8 cellular contexts compared by ENCODE assay signal in the genomic region with DNA sequence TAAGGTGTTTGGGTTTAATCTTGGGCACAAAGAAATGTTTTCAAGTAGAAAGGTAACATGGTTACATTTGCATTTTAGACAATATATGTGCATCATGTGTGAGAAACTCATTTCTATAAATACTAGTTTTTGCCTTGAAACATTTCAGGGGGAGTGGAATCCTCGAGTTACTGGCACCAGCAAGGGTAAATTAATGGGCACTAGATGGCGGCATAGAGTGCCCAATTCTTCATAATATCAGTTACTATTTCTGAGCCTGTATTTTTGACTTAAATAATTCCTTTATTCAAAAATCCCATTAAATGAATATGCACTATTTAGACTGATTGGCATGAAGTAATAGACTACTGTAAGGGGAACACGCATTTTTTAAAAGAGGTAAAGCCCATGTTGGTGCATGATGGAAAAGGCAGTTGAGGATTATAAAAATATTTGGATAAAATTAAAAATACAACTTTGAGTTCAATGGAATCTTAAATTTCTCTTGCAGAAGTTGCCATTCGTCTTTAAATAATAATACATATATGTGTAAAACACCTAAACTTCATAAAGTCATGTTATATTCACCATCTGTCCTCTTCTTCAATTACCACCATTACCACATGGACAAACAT.
DNase-seq lines count a peak whose midpoint lies in the region; ATAC-seq, FAIRE-seq and TF ChIP-seq lines count a peak whose summit lies in the region.

No MANE protein-coding gene starts in this region.

- H2BK12ac ChIP-seq in H1 (ENCODE audit: low read depth, low read length) = no peak overlapping the region

- no peak overlapping the region for H3K23ac ChIP-seq in H1 (ENCODE audit: insufficient read length)

- no peaks in the 10 kb centered on the region for H3K79me1 ChIP-seq in H1 (ENCODE audit: low read depth, low read length)

- H4K20me1 ChIP-seq in H1 (replicated peaks in 1 of 2; ENCODE audit: control insufficient read depth in 1 of 2, insufficient read depth in 2 of 2, low read length in 2 of 2) = no peaks in the 10 kb centered on the region

- H3K27ac ChIP-seq in H1 (ENCODE audit: low read depth, low read length) = no peak overlapping the region
- H3K27ac ChIP-seq in naive thymus-derived CD4-positive, alpha-beta T cell (ENCODE audit: low read depth, low read length) = no peak overlapping the region

- no peak overlapping the region for H3K4me2 ChIP-seq in H1 (ENCODE audit: insufficient read depth in 1 of 2, low read depth in 2 of 2, low read length in 2 of 2)

- CTCF ChIA-PET in H1 (lab: Charles Lee; ENCODE audit: partially characterized antibody) = interaction anchor here (0.6 to 2.0 kb wide), 8 partner anchors 12 to 210 kb away, joined by 3 to 5 read pairs (median 3); no protein-coding TSS in a partner anchor
- CTCF ChIA-PET in naive thymus-derived CD4-positive, alpha-beta T cell (lab: Charles Lee) = interaction anchor here (0.6 to 1.1 kb wide), 2 partner anchors 126 to 128 kb away, joined by 3 read pairs; no protein-coding TSS in a partner anchor

- FAIRE-seq in G401.6 (lab: Jason Lieb, UNC) (peak; percentile 86), H1 (lab: Jason Lieb, UNC) (no peak)

- POLR2A ChIA-PET in H1 (lab: Charles Lee; ENCODE audit: partially characterized antibody) = no interaction called here
- POLR2A ChIA-PET in naive thymus-derived CD4-positive, alpha-beta T cell (lab: Charles Lee) = no interaction called here

- H2BK15ac ChIP-seq in H1 (ENCODE audit: low read length) = no peak overlapping the region

- intact Hi-C loops in naive thymus-derived CD4-positive, alpha-beta T cell (cut with micrococcal nuclease) = loop anchor here (1.0 to 5.0 kb wide), 9 partner anchors 52 to 775 kb away; no protein-coding TSS in a partner anchor

- peaks cover 0 to 35% (median 16%) of the 10 kb centered on the region in 7 donors for H3K4me1 Mint-ChIP-seq in naive thymus-derived CD4-positive, alpha-beta T cell

- peak; percentile 54 for DNase-seq in A172 (ENCODE audit: low spot score)
- peak; percentile 25 for DNase-seq in Jurkat, Clone E6-1 (ENCODE audit: low read depth, low spot score)
- peak; percentile 7 for DNase-seq in T-helper 9 cell
- no peak for DNase-seq in H1 (ENCODE audit: low read depth in 1 of 2, low spot score in 2 of 2)
- DNase-seq in naive thymus-derived CD4-positive, alpha-beta T cell = peak in 7 of 9 donors; percentile 15 to 48 (median 30)
- no peak for DNase-seq in cerebellum (ENCODE audit: low spot score)
- no peak for DNase-seq in NCI-H1092 treated with DMSO at 0.1 percent for 48 hours (lab: John Stamatoyannopoulos, UW)

- peak; percentile 52 to 58 for TF ChIP-seq RAD21 in H1 (IDR thresholded peaks at IDR 0.05 in 1 of 2, conservative IDR thresholded peaks at IDR 0.05 in 1 of 2; ENCODE audit: low read depth in 2 of 2, low read length in 2 of 2)

- no peaks in the 10 kb centered on the region for H3K9me3 ChIP-seq in H1 (ENCODE audit: insufficient read depth in 2 of 2, low read depth in 1 of 2, low read length in 1 of 2)
- no peaks in the 10 kb centered on the region for H3K9me3 ChIP-seq in naive thymus-derived CD4-positive, alpha-beta T cell (ENCODE audit: control insufficient read depth in 2 of 3, low read length in 3 of 3)

- no peak overlapping the region for H4K8ac ChIP-seq in H1 (ENCODE audit: extremely low read depth, insufficient read depth, low read length)

- H4K91ac ChIP-seq in H1 (replicated peaks; ENCODE audit: insufficient read length, low read length) = no peak overlapping the region

- H3K56ac ChIP-seq in H1 (replicated peaks; ENCODE audit: insufficient read length, low read depth, low read length) = no peak overlapping the region

- ATAC-seq in naive thymus-derived CD4-positive, alpha-beta T cell = peak; percentile 66

- H3K14ac ChIP-seq in H1 (ENCODE audit: insufficient read length) = no peak overlapping the region

- no peaks in the 10 kb centered on the region for H3K27me3 ChIP-seq in H1 (replicated peaks in 1 of 4; ENCODE audit: control insufficient read depth in 3 of 4, extremely low read depth in 1 of 4, insufficient read depth in 3 of 4, low read length in 3 of 4)
- H3K27me3 ChIP-seq in naive thymus-derived CD4-positive, alpha-beta T cell (ENCODE audit: control insufficient read depth in 2 of 2, insufficient read depth in 2 of 2, low read length in 2 of 2) = no peaks in the 10 kb centered on the region

- H3K4me3 Mint-ChIP-seq in naive thymus-derived CD4-positive, alpha-beta T cell = no peak overlapping the region

- no peak overlapping the region for H4K5ac ChIP-seq in H1 (ENCODE audit: insufficient read length, low read depth, low read length)

- H3K79me2 ChIP-seq in H1 (ENCODE audit: control insufficient read depth in 1 of 2, insufficient read depth in 2 of 2, low read length in 2 of 2) = no peaks in the 10 kb centered on the region

- H3K4me1 ChIP-seq in H1 (replicated peaks in 1 of 4; ENCODE audit: control insufficient read depth in 3 of 4, insufficient read depth in 4 of 4, low read length in 3 of 4) = no peaks in the 10 kb centered on the region
- no peaks in the 10 kb centered on the region for H3K4me1 ChIP-seq in naive thymus-derived CD4-positive, alpha-beta T cell (ENCODE audit: control insufficient read depth in 2 of 2, insufficient read depth in 2 of 2, low read length in 2 of 2)

- H3K36me3 ChIP-seq in H1 (ENCODE audit: control insufficient read depth in 2 of 4, insufficient read depth in 4 of 4, low read length in 3 of 4) = no peaks in the 10 kb centered on the region
- H3K36me3 ChIP-seq in naive thymus-derived CD4-positive, alpha-beta T cell (ENCODE audit: control insufficient read depth in 2 of 3, insufficient read depth in 3 of 3, low read length in 3 of 3) = no peaks in the 10 kb centered on the region

- no peak overlapping the region for H2BK120ac ChIP-seq in H1 (replicated peaks; ENCODE audit: low read depth, low read length)

- H3K36me3 Mint-ChIP-seq in naive thymus-derived CD4-positive, alpha-beta T cell = peaks cover 0 to 13% (median 3%) of the 10 kb centered on the region in 5 donors

- H3K4me3 ChIP-seq in Jurkat, Clone E6-1 (ENCODE audit: low read length) = no peak overlapping the region
- no peak overlapping the region for H3K4me3 ChIP-seq in H1 (ENCODE audit: extremely low read depth in 1 of 4, insufficient read depth in 2 of 4, low read depth in 3 of 4, low read length in 4 of 4)
- no peak overlapping the region for H3K4me3 ChIP-seq in naive thymus-derived CD4-positive, alpha-beta T cell (ENCODE audit: low read length)

- no peaks in the 10 kb centered on the region for H3K27me3 Mint-ChIP-seq in naive thymus-derived CD4-positive, alpha-beta T cell

- no peaks in the 10 kb centered on the region for H3K23me2 ChIP-seq in H1 (ENCODE audit: low read depth, low read length)

- no peak for TF ChIP-seq POLR2A in H1 (IDR thresholded peaks at IDR 0.05; ENCODE audit: control extremely low read depth in 1 of 2, low read depth in 2 of 2, low read length in 2 of 2)

- H3K4ac ChIP-seq in H1 (replicated peaks; ENCODE audit: insufficient read length, low read depth, low read length) = no peak overlapping the region

- TF ChIP-seq CTCF in H1 (IDR thresholded peaks at IDR 0.05; ENCODE audit: control extremely low read depth in 1 of 3, insufficient read depth in 1 of 3, low read depth in 1 of 3, low read length in 3 of 3) = peak in 2 of 3 experiments; percentile 49 to 57; a peak in 2 of 4 replicates

- peak overlapping the region in 2 of 9 donors; percentile 3 to 51 for H3K27ac Mint-ChIP-seq in naive thymus-derived CD4-positive, alpha-beta T cell

- H3K9ac ChIP-seq in H1 (replicated peaks in 1 of 4; ENCODE audit: extremely low read depth in 1 of 4, low read depth in 3 of 4, low read length in 3 of 4) = no peak overlapping the region

- no peak for TF ChIP-seq EP300 in H1 (IDR thresholded peaks at IDR 0.05; ENCODE audit: borderline replicate concordance in 1 of 2, low read depth in 2 of 2, low read length in 2 of 2)

- no peak overlapping the region for H3K18ac ChIP-seq in H1 (ENCODE audit: extremely low read depth, low read length)

- 17% methylated on average over 4 of the region's 4 CpGs; no CpG with 5 or more reads in 1 of the 2 experiments for WGBS in H1 (ENCODE audit: extremely low coverage in 1 of 2, insufficient coverage in 1 of 2, insufficient read length in 1 of 2, insufficient replicate concordance in 2 of 2, low coverage in 1 of 2, low lambda C conversion rate in 2 of 2, missing lambda C conversion rate in 1 of 2), 2 experiments

- H2BK5ac ChIP-seq in H1 (ENCODE audit: low read depth, low read length) = no peak overlapping the region

- H2AK5ac ChIP-seq in H1 (ENCODE audit: low read depth, low read length) = no peak overlapping the region

- H3K9me3 Mint-ChIP-seq in naive thymus-derived CD4-positive, alpha-beta T cell = peaks cover 0 to 2% (median 0%) of the 10 kb centered on the region in 11 donors

- H2BK20ac ChIP-seq in H1 (ENCODE audit: low read length) = no peak overlapping the region

- H2AFZ ChIP-seq in H1 (ENCODE audit: low read length) = no peak overlapping the region

TF ChIP-seq in H1, 55 proteins besides CTCF, POLR2A, EP300 and RAD21 (continues in another document):
- TF ChIP-seq POLR2AphosphoS5 (IDR thresholded peaks at IDR 0.05; ENCODE audit: low read depth, low read length) (no peak), NANOG (IDR thresholded peaks at IDR 0.05; ENCODE audit: insufficient read depth, low read depth, low read length, poor library complexity, severe bottlenecking) (no peak), TAF1 (IDR thresholded peaks at IDR 0.05; ENCODE audit: low read depth, low read length) (no peak), JUND (IDR thresholded peaks at IDR 0.05; ENCODE audit: low read length) (no peak), EZH2 (IDR thresholded peaks at IDR 0.05; ENCODE audit: low read depth, low read length, severe bottlenecking) (no peak), CTBP2 (IDR thresholded peaks at IDR 0.05; ENCODE audit: borderline replicate concordance, insufficient read depth, insufficient read length, low read length) (no peak), CREB1 (IDR thresholded peaks at IDR 0.05) (no peak), CEBPB (IDR thresholded peaks at IDR 0.05; ENCODE audit: low read depth, low read length) (no peak), SUZ12 (IDR thresholded peaks at IDR 0.05; ENCODE audit: low read length) (no peak), SIRT6 (IDR thresholded peaks at IDR 0.05; ENCODE audit: low read length) (no peak), ZNF274 (IDR thresholded peaks at IDR 0.05; ENCODE audit: borderline replicate concordance, extremely low read depth, low read length) (no peak), POU5F1 (IDR thresholded peaks at IDR 0.05; ENCODE audit: low read depth, low read length) (no peak), NRF1 (IDR thresholded peaks at IDR 0.05; ENCODE audit: low read depth, low read length) (no peak)
- TF ChIP-seq, protein P1, sequence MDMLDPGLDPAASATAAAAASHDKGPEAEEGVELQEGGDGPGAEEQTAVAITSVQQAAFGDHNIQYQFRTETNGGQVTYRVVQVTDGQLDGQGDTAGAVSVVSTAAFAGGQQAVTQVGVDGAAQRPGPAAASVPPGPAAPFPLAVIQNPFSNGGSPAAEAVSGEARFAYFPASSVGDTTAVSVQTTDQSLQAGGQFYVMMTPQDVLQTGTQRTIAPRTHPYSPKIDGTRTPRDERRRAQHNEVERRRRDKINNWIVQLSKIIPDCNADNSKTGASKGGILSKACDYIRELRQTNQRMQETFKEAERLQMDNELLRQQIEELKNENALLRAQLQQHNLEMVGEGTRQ (IDR thresholded peaks at IDR 0.05; ENCODE audit: low read length) = no peak

Comparison
In these comparisons a context has a peak if more than half of its experiments do, and no peak if none do; other contexts are left out.
1. DNase-seq: peak in A172 (single experiment), Jurkat, Clone E6-1 (single experiment), T-helper 9 cell (single experiment) and naive thymus-derived CD4-positive, alpha-beta T cell (7 of 9); none in H1 (0 of 2), cerebellum (single experiment) and NCI-H1092 treated with DMSO at 0.1 percent for 48 hours (single experiment).